Comparison of ENCODE assay signal across 35 cellular contexts in genomic region chr12:99439399-99439798, GRCh38.
DNase-seq lines count a peak whose midpoint lies in the region; ATAC-seq, FAIRE-seq and TF ChIP-seq lines count a peak whose summit lies in the region.
"Had no signal": no experiment of that assay in that cellular context is flagged by ENCODE, and none has a peak within 500 bp of the region (broad histone marks: within the 10 kb centered on the region; RNA-seq: fewer than 3 reads in every experiment).

No MANE protein-coding gene starts in this region.

- POLR2A ChIA-PET in GM12878 (lab: Charles Lee) = no interaction called here

- H3K27me3 ChIP-seq in GM12878 (replicated peaks in 1 of 2; ENCODE audit: control insufficient read depth in 2 of 2, insufficient read depth in 2 of 2, low read length in 1 of 2) = no peaks in the 10 kb centered on the region
- H3K27me3 ChIP-seq in mammary epithelial cell (ENCODE audit: insufficient read depth, low read length) = peaks cover 4% of the 10 kb centered on the region
- H3K27me3 ChIP-seq: BE2C; BLaER1; BLaER1 treated with 17β-estradiol and CSF1 and Interleukin-3, amounts not matched to agents 10 nM and 100 nM had no signal

- H3K9ac ChIP-seq in GM12878 (ENCODE audit: control insufficient read depth, insufficient read depth, low read length) (no peak overlapping the region), mammary epithelial cell (ENCODE audit: insufficient read depth, low read length) (no peak overlapping the region)
- H3K9ac ChIP-seq: BLaER1; BLaER1 treated with 17β-estradiol and CSF1 and Interleukin-3, amounts not matched to agents 10 nM and 100 nM had no signal

- H4K20me1 ChIP-seq in GM12878 (ENCODE audit: control insufficient read depth, insufficient read depth) (no peaks in the 10 kb centered on the region), mammary epithelial cell (ENCODE audit: insufficient read depth, low read length) (no peaks in the 10 kb centered on the region)
- H4K20me1 ChIP-seq: BLaER1; BLaER1 treated with 17β-estradiol and CSF1 and Interleukin-3, amounts not matched to agents 10 nM and 100 nM had no signal

- no peak overlapping the region for H2AFZ ChIP-seq in GM12878 (ENCODE audit: control insufficient read depth, low read depth, low read length)
- H2AFZ ChIP-seq in mammary epithelial cell (ENCODE audit: low read depth, low read length) = no peak overlapping the region

- SMC1A ChIA-PET in GM12878 (lab: Charles Lee; ENCODE audit: uncharacterized antibody, unreplicated experiment) = interaction anchor here (0.7 kb wide), 1 partner anchor 32 kb away, joined by 3 read pairs; no protein-coding TSS in a partner anchor

- WGBS in GM12878 (ENCODE audit: insufficient coverage, insufficient replicate concordance, low lambda C conversion rate, missing lambda C conversion rate) = 0% methylated on average over 1 of the region's 1 CpG
- 91% methylated on average over 1 of the region's 1 CpG for WGBS in mammary epithelial cell (ENCODE audit: low coverage, missing lambda C conversion rate)

- TF ChIP-seq CTCF in GM12878 (IDR thresholded peaks at IDR 0.05 in 2 of 3, conservative IDR thresholded peaks at IDR 0.05 in 1 of 3; ENCODE audit: control insufficient read depth in 2 of 3, extremely low read depth in 1 of 3, insufficient read depth in 1 of 3, low read depth in 3 of 3, low read length in 3 of 3) (no peak), mammary epithelial cell (conservative IDR thresholded peaks at IDR 0.05 in 1 of 2, IDR thresholded peaks at IDR 0.05 in 1 of 2; ENCODE audit: extremely low read depth in 1 of 2, insufficient read depth in 1 of 2, low read depth in 1 of 2, low read length in 2 of 2) (no peak)

- RAD21 ChIA-PET in GM12878 (lab: Charles Lee; ENCODE audit: unreplicated experiment) = no interaction called here

- dilution Hi-C loops in mammary epithelial cell (cut with HindIII; ENCODE audit: low sequenced_read_pairs) = no loop called here

- H3K36me3 ChIP-seq in GM12878 (ENCODE audit: control insufficient read depth in 2 of 2, insufficient read depth in 2 of 2, low read length in 1 of 2) = no peaks in the 10 kb centered on the region
- H3K36me3 ChIP-seq in mammary epithelial cell (ENCODE audit: insufficient read depth, low read length) = no peaks in the 10 kb centered on the region
- H3K36me3 ChIP-seq: BE2C had no signal

- no peak for TF ChIP-seq EP300 in GM12878 (IDR thresholded peaks at IDR 0.05; ENCODE audit: borderline replicate concordance in 1 of 2, control insufficient read depth in 1 of 2, low read depth in 2 of 2, low read length in 2 of 2)

- H3K4me2 ChIP-seq in GM12878 (ENCODE audit: control insufficient read depth, insufficient read depth) (no peak overlapping the region), mammary epithelial cell (ENCODE audit: insufficient read depth, low read depth, low read length) (no peak overlapping the region)
- H3K4me2 ChIP-seq: A549; BLaER1; BLaER1 treated with 17β-estradiol and CSF1 and Interleukin-3, amounts not matched to agents 10 nM and 100 nM had no signal

- H3K4me1 ChIP-seq in GM12878 (ENCODE audit: control insufficient read depth, insufficient read depth, low read length) = no peaks in the 10 kb centered on the region
- no peaks in the 10 kb centered on the region for H3K4me1 ChIP-seq in mammary epithelial cell (ENCODE audit: insufficient read depth, low read length)
- H3K4me1 ChIP-seq: BE2C, BLaER1, Caco-2 had no signal

- no peak for ATAC-seq in GM12878
- ATAC-seq in GM21526 (IDR thresholded peaks at IDR 0.05; ENCODE audit: low FRiP score, unreplicated experiment) = no peak
- no peak for ATAC-seq in GM19452 (IDR thresholded peaks at IDR 0.05; ENCODE audit: unreplicated experiment)
- ATAC-seq: A549; CD8-positive, alpha-beta T cell had no signal

- DNase-seq in GM19239 (ENCODE audit: insufficient read length, low spot score) = no peak
- DNase-seq in GM12878 (ENCODE audit: low read depth, low spot score) = no peak
- DNase-seq in inferior parietal cortex (ENCODE audit: extremely low spot score) = peak; percentile 33
- DNase-seq in superior temporal gyrus (ENCODE audit: extremely low spot score) = peak; percentile 58
- DNase-seq in T1000 (lab: John Stamatoyannopoulos, UW) = no peak
- no peak for DNase-seq in mammary epithelial cell
- DNase-seq: 8988T; ACHN; AML-193; BE2C; C1 segment of cervical spinal cord; Caco-2; Calu3; CD4-positive, alpha-beta memory T cell; CD4-positive, alpha-beta T cell; CD4-positive, CD25-positive, alpha-beta regulatory T cell; CD8-positive, alpha-beta memory T cell; CD8-positive, alpha-beta T cell; COR-L47; DMS 273 treated with DMSO at 0.1 percent for 48 hours; DMS153; DMS53; DMS79; DMS79 treated with DMSO at 0.1 percent for 48 hours; DND-41; EL had no signal

- intact Hi-C loops in GM12878 (cut with micrococcal nuclease; ENCODE audit: unreplicated experiment) (loop anchor here (5.0 kb wide), 1 partner anchor 57 kb away; no protein-coding TSS in a partner anchor), mammary epithelial cell (cut with micrococcal nuclease) (no loop called here)

- in situ Hi-C loops in GM12878 (cut with MboI) (no loop called here), mammary epithelial cell (cut with MboI; ENCODE audit: low sequenced_read_pairs in 2 of 2) (no loop called here)

- H3K79me2 ChIP-seq in GM12878 (ENCODE audit: control insufficient read depth, insufficient read depth, low read length) (no peaks in the 10 kb centered on the region), mammary epithelial cell (ENCODE audit: insufficient read depth, low read length) (no peaks in the 10 kb centered on the region)

- CTCF ChIA-PET in GM12878 (lab: Yijun Ruan, JAX) (no interaction called here), mammary epithelial cell (lab: Charles Lee; ENCODE audit: low non-redundant PET) (no interaction called here)

- BruUV-seq in GM12878 (replicated peaks; lab: Mats Ljungman, UMichigan) = no TSS peak
- no TSS peak for BruUV-seq in mammary epithelial cell (replicated peaks; lab: Mats Ljungman, UMichigan)

- H3K9me3 ChIP-seq in GM12878 (replicated peaks; ENCODE audit: control insufficient read depth, insufficient read depth, low read length) = no peaks in the 10 kb centered on the region; the same call in 2 of the 3 replicates
- no peaks in the 10 kb centered on the region for H3K9me3 ChIP-seq in mammary epithelial cell (replicated peaks; ENCODE audit: insufficient read depth, low read length)
- H3K9me3 ChIP-seq: A549, BE2C, Caco-2 had no signal

- H3K4me3 ChIP-seq in GM12878 (no peak overlapping the region), mammary epithelial cell (replicated peaks in 1 of 3; ENCODE audit: insufficient read depth in 1 of 3, low read depth in 2 of 3, low read length in 3 of 3) (no peak overlapping the region)
- H3K4me3 ChIP-seq: A549; BLaER1; BLaER1 treated with 17β-estradiol and CSF1 and Interleukin-3, amounts not matched to agents 10 nM and 100 nM had no signal

- TF ChIP-seq POLR2A in GM12878 (IDR thresholded peaks at IDR 0.05; ENCODE audit: low read depth, low read length) = no peak

- H3K27ac ChIP-seq in GM12878 (ENCODE audit: control insufficient read depth, insufficient read depth) (no peak overlapping the region), mammary epithelial cell (ENCODE audit: insufficient read depth, low read depth, low read length) (no peak overlapping the region)
- H3K27ac ChIP-seq: 22Rv1; A549; BLaER1; BLaER1 treated with 17β-estradiol and CSF1 and Interleukin-3, amounts not matched to agents 10 nM and 100 nM; C4-2B had no signal

- TF ChIP-seq RAD21 in GM12878 (IDR thresholded peaks at IDR 0.05; ENCODE audit: insufficient read depth, low read depth, low read length) = no peak

- FAIRE-seq in GM19239 (lab: Jason Lieb, UNC) (peak; percentile 31), GM12878 (lab: Jason Lieb, UNC) (no peak)
- FAIRE-seq: A204.1, A549, D721Med had no signal

TF ChIP-seq in GM12878, 131 proteins besides CTCF, POLR2A, EP300 and RAD21:
- TF ChIP-seq TBL1XR1 (IDR thresholded peaks at IDR 0.05; ENCODE audit: low read depth, low read length) = no peak
- TF ChIP-seq MTA2 (IDR thresholded peaks at IDR 0.05; ENCODE audit: low read depth) = peak; percentile 77
- TF ChIP-seq RUNX3 (IDR thresholded peaks at IDR 0.05; ENCODE audit: low read length) = peak; percentile 16; the same call in 1 of the 2 replicates
- TF ChIP-seq IKZF2 (IDR thresholded peaks at IDR 0.05) = 0 out of 4 replicates have a peak, but pooled peaks of 1 of the 2 experiments have one; percentile 27
- TF ChIP-seq ZSCAN29 (IDR thresholded peaks at IDR 0.05) = no peak

Comparison
In these comparisons a context has a peak if more than half of its experiments do, and no peak if none do; other contexts are left out.
1. DNase-seq: peak in inferior parietal cortex (single experiment) and superior temporal gyrus (single experiment); none in GM19239 (single experiment), GM12878 (single experiment), T1000 (single experiment) and mammary epithelial cell (single experiment).